9 cellular contexts compared by ENCODE assay signal in the genomic region with DNA sequence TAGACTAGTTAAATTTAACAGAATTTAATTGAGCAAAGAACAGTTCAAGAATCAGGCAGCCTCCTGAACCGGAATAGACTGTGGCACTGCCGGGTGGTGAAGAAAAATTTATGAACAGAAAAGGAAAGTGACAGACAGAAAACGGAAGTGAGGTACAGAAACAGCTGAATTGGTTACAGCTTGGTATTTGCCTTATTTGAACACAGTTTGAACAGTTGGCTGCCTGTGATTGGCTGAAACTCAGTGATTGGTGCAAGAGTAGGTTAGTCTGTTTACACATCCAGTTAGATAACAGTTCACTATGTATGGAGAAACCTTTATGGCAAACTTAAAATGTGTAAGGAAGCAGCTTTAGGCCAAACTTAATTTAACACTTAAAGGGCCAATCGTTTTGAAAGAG.
DNase-seq lines count a peak whose midpoint lies in the region; ATAC-seq and TF ChIP-seq lines count a peak whose summit lies in the region.
"Had no signal": no experiment of that assay in that cellular context is flagged by ENCODE, and none has a peak within 500 bp of the region (broad histone marks: within the 10 kb centered on the region; RNA-seq: fewer than 3 reads in every experiment).

No MANE protein-coding gene starts in this region.

- H3K14ac ChIP-seq in mesenchymal stem cell (ENCODE audit: low read length in 2 of 2): no peak overlapping the region

- H3K27ac Mint-ChIP-seq in stimulated activated naive CD8-positive, alpha-beta T cell treated with anti-CD3 and anti-CD28 coated beads, Interleukin-15, amount 100 ng/mL, for 72 hours: no peak overlapping the region

- H3K36me3 ChIP-seq in effector memory CD4-positive, alpha-beta T cell (ENCODE audit: control insufficient read depth, insufficient read depth, low read length): no peaks in the 10 kb centered on the region
- no peaks in the 10 kb centered on the region for H3K36me3 ChIP-seq in mesenchymal stem cell (ENCODE audit: control insufficient read depth in 1 of 2, insufficient read depth in 2 of 2, low read depth in 1 of 2, low read length in 2 of 2)

- H2BK15ac ChIP-seq in mesenchymal stem cell (ENCODE audit: low read depth, poor library complexity, severe bottlenecking): no peak overlapping the region

- H4K91ac ChIP-seq in mesenchymal stem cell (ENCODE audit: low read length): no peak overlapping the region

- H3K9me3 ChIP-seq in effector memory CD4-positive, alpha-beta T cell (ENCODE audit: control insufficient read depth, low read length): no peaks in the 10 kb centered on the region
- H3K9me3 ChIP-seq in mesenchymal stem cell (ENCODE audit: control insufficient read depth, low read length): no peaks in the 10 kb centered on the region

- no peaks in the 10 kb centered on the region for H3K27me3 Mint-ChIP-seq in stimulated activated naive CD8-positive, alpha-beta T cell treated with anti-CD3 and anti-CD28 coated beads, Interleukin-15, amount 100 ng/mL, for 72 hours

- no peak overlapping the region for H3K4me3 Mint-ChIP-seq in stimulated activated naive CD8-positive, alpha-beta T cell treated with anti-CD3 and anti-CD28 coated beads, Interleukin-15, amount 100 ng/mL, for 72 hours

- no peak overlapping the region for H3K18ac ChIP-seq in mesenchymal stem cell (ENCODE audit: low read depth in 1 of 2, low read length in 2 of 2)

- no peak overlapping the region for H4K8ac ChIP-seq in mesenchymal stem cell (ENCODE audit: low read length)

- peak; percentile 48 for ATAC-seq in stimulated activated naive CD8-positive, alpha-beta T cell treated with anti-CD3 and anti-CD28 coated beads, Interleukin-15, amount 100 ng/mL, for 72 hours
- no peak for ATAC-seq in stimulated activated naive CD8-positive, alpha-beta T cell treated with anti-CD3 and anti-CD28 coated beads, Interleukin-15, Interleukin-2, amounts not matched to agents 100 U/mL and 50 U/mL, for 24 hours
- ATAC-seq in Right ventricle myocardium inferior: no peak

- no peaks in the 10 kb centered on the region for H3K79me1 ChIP-seq in mesenchymal stem cell (replicated peaks; ENCODE audit: low read length, poor library complexity, severe bottlenecking)

- no peaks in the 10 kb centered on the region for H3K4me1 ChIP-seq in effector memory CD4-positive, alpha-beta T cell (ENCODE audit: control insufficient read depth, insufficient read depth, low read length, poor library complexity, severe bottlenecking)
- no peaks in the 10 kb centered on the region for H3K4me1 ChIP-seq in mesenchymal stem cell (ENCODE audit: control insufficient read depth, insufficient read depth, low read depth, low read length)

- H3K4me3 ChIP-seq in Jurkat, Clone E6-1 (ENCODE audit: low read length): no peak overlapping the region
- H3K4me3 ChIP-seq in effector memory CD4-positive, alpha-beta T cell (ENCODE audit: insufficient read depth, low read depth, low read length, poor library complexity, severe bottlenecking): no peak overlapping the region
- no peak overlapping the region for H3K4me3 ChIP-seq in lower leg skin (ENCODE audit: low read depth, poor library complexity, severe bottlenecking)
- H3K4me3 ChIP-seq in mesenchymal stem cell (ENCODE audit: insufficient read depth in 1 of 2, low read depth in 1 of 2, low read length in 2 of 2): no peak overlapping the region

- H3K4me1 Mint-ChIP-seq in stimulated activated naive CD8-positive, alpha-beta T cell treated with anti-CD3 and anti-CD28 coated beads, Interleukin-15, amount 100 ng/mL, for 72 hours: peaks cover 5% of the 10 kb centered on the region

- H3K23ac ChIP-seq in mesenchymal stem cell (ENCODE audit: low read length in 2 of 2): no peak overlapping the region

- H3K27me3 ChIP-seq in effector memory CD4-positive, alpha-beta T cell (replicated peaks; ENCODE audit: control insufficient read depth, insufficient read depth, low read length, poor library complexity, severe bottlenecking): no peaks in the 10 kb centered on the region
- no peaks in the 10 kb centered on the region for H3K27me3 ChIP-seq in mesenchymal stem cell (ENCODE audit: control insufficient read depth in 1 of 2, insufficient read depth in 1 of 2, low read length in 2 of 2)

- no peaks in the 10 kb centered on the region for H3K9me3 Mint-ChIP-seq in stimulated activated naive CD8-positive, alpha-beta T cell treated with anti-CD3 and anti-CD28 coated beads, Interleukin-15, amount 100 ng/mL, for 72 hours

- no peak overlapping the region for H2BK120ac ChIP-seq in mesenchymal stem cell (ENCODE audit: low read depth, low read length)

- no peak for TF ChIP-seq POLR2A in lower leg skin (IDR thresholded peaks at IDR 0.05)

- no peak for TF ChIP-seq CTCF in lower leg skin (IDR thresholded peaks at IDR 0.05)

- no peak overlapping the region for H3K4me2 ChIP-seq in mesenchymal stem cell (ENCODE audit: low read length, poor library complexity, severe bottlenecking)

- H3K9ac ChIP-seq in mesenchymal stem cell (ENCODE audit: low read length): no peak overlapping the region

- H2AK5ac ChIP-seq in mesenchymal stem cell (ENCODE audit: low read length, severe bottlenecking): no peak overlapping the region

- no peak overlapping the region for H2BK5ac ChIP-seq in mesenchymal stem cell (ENCODE audit: low read depth, low read length, poor library complexity, severe bottlenecking)

- no peak overlapping the region for H3K27ac ChIP-seq in effector memory CD4-positive, alpha-beta T cell (ENCODE audit: insufficient read depth, low read length, poor library complexity, severe bottlenecking)
- no peak overlapping the region for H3K27ac ChIP-seq in mesenchymal stem cell (ENCODE audit: low read length, poor library complexity, severe bottlenecking)

- 54 to 60% methylated on average over 4 of the region's 4 CpGs for WGBS in lower leg skin, 2 donors
- WGBS in mesenchymal stem cell: 85% methylated on average over 3 of the region's 4 CpGs

- H2AFZ ChIP-seq in mesenchymal stem cell (ENCODE audit: low read depth, low read length): no peak overlapping the region

- H2BK12ac ChIP-seq in mesenchymal stem cell (ENCODE audit: low read length in 2 of 2): no peak overlapping the region

- DNase-seq in stimulated activated naive CD8-positive, alpha-beta T cell treated with anti-CD3 and anti-CD28 coated beads, Interleukin-15, amount 100 ng/mL, for 72 hours: no peak
- no peak for DNase-seq in stimulated activated naive CD8-positive, alpha-beta T cell treated with anti-CD3 and anti-CD28 coated beads, Interleukin-15, Interleukin-2, amounts not matched to agents 100 U/mL and 50 U/mL, for 24 hours
- peak; percentile 4 for DNase-seq in Jurkat, Clone E6-1 (ENCODE audit: low read depth, low spot score)
- peak; percentile 3 to 34 (median 32) for DNase-seq in effector memory CD4-positive, alpha-beta T cell
- DNase-seq in Right ventricle myocardium inferior (ENCODE audit: missing footprints) (no peak), lower leg skin (ENCODE audit: low spot score in 2 of 2) (no peak), GM19240 (ENCODE audit: insufficient read length, low spot score) (no peak), mesenchymal stem cell (no peak)
- DNase-seq: activated CD4-positive, CD25-positive, alpha-beta regulatory T cell treated with anti-CD3 and anti-CD28 coated beads, Interleukin-2, amount 50 U/mL, for 72 hours had no signal

- no peak overlapping the region for H3K4ac ChIP-seq in mesenchymal stem cell (ENCODE audit: low read depth in 1 of 2, low read length in 2 of 2)

- intact Hi-C loops in Right ventricle myocardium inferior (cut with DNase I) (no loop called here), lower leg skin (cut with DNase I; ENCODE audit: low total_unique reads) (no loop called here)

Comparison
In these comparisons a context has a peak if more than half of its experiments do, and no peak if none do; other contexts are left out.
1. DNase-seq: peak in Jurkat, Clone E6-1 (single experiment) and effector memory CD4-positive, alpha-beta T cell (3 of 3); none in stimulated activated naive CD8-positive, alpha-beta T cell treated with anti-CD3 and anti-CD28 coated beads, Interleukin-15, amount 100 ng/mL, for 72 hours (0 of 2), stimulated activated naive CD8-positive, alpha-beta T cell treated with anti-CD3 and anti-CD28 coated beads, Interleukin-15, Interleukin-2, amounts not matched to agents 100 U/mL and 50 U/mL, for 24 hours (single experiment), Right ventricle myocardium inferior (single experiment), lower leg skin (0 of 2), GM19240 (single experiment) and mesenchymal stem cell (single experiment).